ENCODE assay signal across 23 cellular contexts in genomic region chr4:42579903-42580302, GRCh38.
DNase-seq lines count a peak whose midpoint lies in the region; ATAC-seq and TF ChIP-seq lines count a peak whose summit lies in the region.
"Had no signal": no experiment of that assay in that cellular context is flagged by ENCODE, and none has a peak within 500 bp of the region (broad histone marks: within the 10 kb centered on the region; RNA-seq: fewer than 3 reads in every experiment).

No MANE protein-coding gene starts in this region.

- H3K27ac Mint-ChIP-seq in activated T-helper 2 cell treated with anti-CD3 and anti-CD28 coated beads, Interferon-gamma antibody, Interleukin-2, Interleukin-4, amounts not matched to agents 10 μg/mL and 5 μg/mL and 100 μg/mL, durations not matched to agents 14 hours and 24 hours and 36 hours, result peak overlapping the region; percentile 38
- H3K27ac Mint-ChIP-seq in endodermal cell, result no peak overlapping the region

- peaks cover 36% of the 10 kb centered on the region for H3K36me3 Mint-ChIP-seq in activated T-cell treated with anti-CD3 and anti-CD28 coated beads, Interleukin-2, amount 50 U/mL, for 4 hours (ENCODE audit: insufficient read depth)
- peaks cover 42% of the 10 kb centered on the region for H3K36me3 Mint-ChIP-seq in activated T-helper 2 cell treated with anti-CD3 and anti-CD28 coated beads, Interferon-gamma antibody, Interleukin-2, Interleukin-4, amounts not matched to agents 10 μg/mL and 5 μg/mL and 100 μg/mL, durations not matched to agents 14 hours and 24 hours and 36 hours (ENCODE audit: low read depth)
- peaks cover 25% of the 10 kb centered on the region for H3K36me3 Mint-ChIP-seq in endodermal cell (ENCODE audit: low read depth)

- H3K4me1 Mint-ChIP-seq in activated T-cell treated with anti-CD3 and anti-CD28 coated beads, Interleukin-2, amount 50 U/mL, for 4 hours (ENCODE audit: low read depth), result peaks cover 3% of the 10 kb centered on the region
- H3K4me1 Mint-ChIP-seq in activated T-helper 2 cell treated with anti-CD3 and anti-CD28 coated beads, Interferon-gamma antibody, Interleukin-2, Interleukin-4, amounts not matched to agents 10 μg/mL and 5 μg/mL and 100 μg/mL, durations not matched to agents 14 hours and 24 hours and 36 hours (ENCODE audit: low read depth), result peaks cover 15% of the 10 kb centered on the region
- H3K4me1 Mint-ChIP-seq in endodermal cell, result no peaks in the 10 kb centered on the region

- H3K9me3 Mint-ChIP-seq in activated T-cell treated with anti-CD3 and anti-CD28 coated beads, Interleukin-2, amount 50 U/mL, for 4 hours, result no peaks in the 10 kb centered on the region
- H3K9me3 Mint-ChIP-seq in activated T-helper 2 cell treated with anti-CD3 and anti-CD28 coated beads, Interferon-gamma antibody, Interleukin-2, Interleukin-4, amounts not matched to agents 10 μg/mL and 5 μg/mL and 100 μg/mL, durations not matched to agents 14 hours and 24 hours and 36 hours, result no peaks in the 10 kb centered on the region
- H3K9me3 Mint-ChIP-seq in endodermal cell, result no peaks in the 10 kb centered on the region
- H3K9me3 Mint-ChIP-seq: CD4-positive, CD25-positive, alpha-beta regulatory T cell had no signal

- H3K9me3 ChIP-seq in PC-3 (ENCODE audit: low read length) (no peaks in the 10 kb centered on the region), endodermal cell (ENCODE audit: control insufficient read depth, low read length) (no peaks in the 10 kb centered on the region)
- H3K9me3 ChIP-seq: HAP-1, MG63 had no signal

- BruUV-seq in PC-3 (replicated peaks; lab: Mats Ljungman, UMichigan), result no TSS peak

- intact Hi-C loops in PC-3 (cut with micrococcal nuclease), result no loop called here
- intact Hi-C loops in activated T-helper 2 cell treated with anti-CD3 and anti-CD28 coated beads, Interferon-gamma antibody, Interleukin-2, Interleukin-4, amounts not matched to agents 10 μg/mL and 5 μg/mL and 100 μg/mL, durations not matched to agents 14 hours and 24 hours and 36 hours (cut with micrococcal nuclease), result loop anchor here (1.0 kb wide), 3 partner anchors 10 to 92 kb away; no protein-coding TSS in a partner anchor

- H3F3A ChIP-seq in PC-3 (ENCODE audit: low read length, unreplicated experiment), result no peaks in the 10 kb centered on the region

- H2AFZ ChIP-seq in PC-3 (ENCODE audit: low read length), result peak overlapping the region; percentile 32; the same call in 1 of the 2 replicates
- H2AFZ ChIP-seq: GM23248 had no signal

- H3K36me3 ChIP-seq in PC-3 (ENCODE audit: low read depth, low read length) (no peaks in the 10 kb centered on the region), endodermal cell (ENCODE audit: control insufficient read depth, insufficient read depth, low read length) (peaks cover 11% of the 10 kb centered on the region)
- H3K36me3 ChIP-seq: HAP-1, MG63 had no signal

- no peak for DNase-seq in activated T-cell treated with anti-CD3 and anti-CD28 coated beads, Interleukin-2, amount 50 U/mL, for 4 hours
- DNase-seq in activated T-cell treated with anti-CD3 and anti-CD28 coated beads, Interleukin-2, amount 50 U/mL, for 48 hours, result no peak
- DNase-seq in PC-3 (peak; percentile 45), endodermal cell (no peak)
- DNase-seq in activated T-helper 2 cell treated with anti-CD3 and anti-CD28 coated beads, Interferon-gamma antibody, Interleukin-2, Interleukin-4, amounts not matched to agents 10 μg/mL and 5 μg/mL and 100 μg/mL, durations not matched to agents 14 hours and 24 hours and 36 hours (ENCODE audit: low spot score), result no peak
- no peak for DNase-seq in stimulated activated naive CD8-positive, alpha-beta T cell treated with anti-CD3 and anti-CD28 coated beads, Interleukin-15, Interleukin-2, amounts not matched to agents 100 U/mL and 50 U/mL, for 24 hours
- DNase-seq: EL, GF-D8, GM23248, MG63, NCI-H1417, NCI-H1694 treated with DMSO at 0.1 percent for 48 hours, NCI-H2081 treated with DMSO at 0.1 percent for 48 hours, NCI-H446, NCI-H526, OCI-M1 had no signal

- H3K9me2 ChIP-seq in PC-3 (replicated peaks; ENCODE audit: low read length), result no peaks in the 10 kb centered on the region

- no peaks in the 10 kb centered on the region for H3K27me3 ChIP-seq in PC-3 (ENCODE audit: low read length)
- H3K27me3 ChIP-seq in endodermal cell (ENCODE audit: control insufficient read depth, insufficient read depth, low read length, poor library complexity, severe bottlenecking), result no peaks in the 10 kb centered on the region
- H3K27me3 ChIP-seq: MG63 had no signal

- ATAC-seq in activated T-cell treated with anti-CD3 and anti-CD28 coated beads, Interleukin-2, amount 50 U/mL, for 4 hours, result peak; percentile 87 to 94
- ATAC-seq in PC-3 (peak; percentile 73), GM19351 (IDR thresholded peaks at IDR 0.05; ENCODE audit: unreplicated experiment) (no peak)
- peak; percentile 97 for ATAC-seq in stimulated activated naive CD8-positive, alpha-beta T cell treated with anti-CD3 and anti-CD28 coated beads, Interleukin-15, Interleukin-2, amounts not matched to agents 100 U/mL and 50 U/mL, for 24 hours
- ATAC-seq: HepG2, K562, Right ventricle myocardium inferior had no signal

- POLR2A ChIA-PET in PC-3 (lab: Charles Lee; ENCODE audit: unreplicated experiment), result no interaction called here

- no peak overlapping the region for H3K27ac ChIP-seq in PC-3 (ENCODE audit: low read length)
- H3K27ac ChIP-seq in endodermal cell (ENCODE audit: low read depth, low read length), result no peak overlapping the region
- H3K27ac ChIP-seq: GM23248, HL-60 had no signal

- H3K4me1 ChIP-seq in PC-3 (ENCODE audit: insufficient read depth, low read length), result peaks cover 12% of the 10 kb centered on the region
- no peaks in the 10 kb centered on the region for H3K4me1 ChIP-seq in endodermal cell (ENCODE audit: control insufficient read depth, insufficient read depth, low read length)
- H3K4me1 ChIP-seq: HAP-1 had no signal

- WGBS in endodermal cell (ENCODE audit: insufficient coverage in 1 of 2, insufficient read length in 1 of 2), 2 experiments, result 80 to 82% methylated on average over 1 to 3 of the region's 3 CpGs

- H3K4me3 ChIP-seq in PC-3 (ENCODE audit: low read length) (no peak overlapping the region), endodermal cell (ENCODE audit: low read length) (no peak overlapping the region)
- H3K4me3 ChIP-seq: GM23248, HAP-1, K562, MG63 had no signal

- TF ChIP-seq CTCF in PC-3 (conservative IDR thresholded peaks at IDR 0.05; ENCODE audit: low read depth, low read length), result no peak
- no peak for TF ChIP-seq CTCF in endodermal cell (conservative IDR thresholded peaks at IDR 0.05)

- H3K9ac ChIP-seq in PC-3 (ENCODE audit: low read length), result no peak overlapping the region
- H3K9ac ChIP-seq in endodermal cell (ENCODE audit: extremely low read depth, low read length, poor library complexity, severe bottlenecking), result no peak overlapping the region
- H3K9ac ChIP-seq: GM23248 had no signal

- H3K4me3 Mint-ChIP-seq in activated T-cell treated with anti-CD3 and anti-CD28 coated beads, Interleukin-2, amount 50 U/mL, for 4 hours, result no peak overlapping the region
- H3K4me3 Mint-ChIP-seq in activated T-helper 2 cell treated with anti-CD3 and anti-CD28 coated beads, Interferon-gamma antibody, Interleukin-2, Interleukin-4, amounts not matched to agents 10 μg/mL and 5 μg/mL and 100 μg/mL, durations not matched to agents 14 hours and 24 hours and 36 hours (ENCODE audit: low read depth), result no peak overlapping the region
- no peak overlapping the region for H3K4me3 Mint-ChIP-seq in endodermal cell
- H3K4me3 Mint-ChIP-seq: CD4-positive, CD25-positive, alpha-beta regulatory T cell had no signal

- H3K79me2 ChIP-seq in PC-3 (ENCODE audit: low read length), result no peaks in the 10 kb centered on the region

- peak overlapping the region; percentile 52 for H3K4me2 ChIP-seq in PC-3 (ENCODE audit: low read length)

- no peaks in the 10 kb centered on the region for H3K27me3 Mint-ChIP-seq in activated T-cell treated with anti-CD3 and anti-CD28 coated beads, Interleukin-2, amount 50 U/mL, for 4 hours (ENCODE audit: low read depth)
- H3K27me3 Mint-ChIP-seq in activated T-helper 2 cell treated with anti-CD3 and anti-CD28 coated beads, Interferon-gamma antibody, Interleukin-2, Interleukin-4, amounts not matched to agents 10 μg/mL and 5 μg/mL and 100 μg/mL, durations not matched to agents 14 hours and 24 hours and 36 hours (ENCODE audit: low read depth), result no peaks in the 10 kb centered on the region
- no peaks in the 10 kb centered on the region for H3K27me3 Mint-ChIP-seq in endodermal cell (ENCODE audit: insufficient read depth)
- H3K27me3 Mint-ChIP-seq: CD4-positive, CD25-positive, alpha-beta regulatory T cell had no signal

- CTCF ChIA-PET in PC-3 (lab: Charles Lee), result no interaction called here

- H4K20me1 ChIP-seq in PC-3 (ENCODE audit: low read length), result no peaks in the 10 kb centered on the region
